1 cellular context compared by ENCODE assay signal in the genomic region with DNA sequence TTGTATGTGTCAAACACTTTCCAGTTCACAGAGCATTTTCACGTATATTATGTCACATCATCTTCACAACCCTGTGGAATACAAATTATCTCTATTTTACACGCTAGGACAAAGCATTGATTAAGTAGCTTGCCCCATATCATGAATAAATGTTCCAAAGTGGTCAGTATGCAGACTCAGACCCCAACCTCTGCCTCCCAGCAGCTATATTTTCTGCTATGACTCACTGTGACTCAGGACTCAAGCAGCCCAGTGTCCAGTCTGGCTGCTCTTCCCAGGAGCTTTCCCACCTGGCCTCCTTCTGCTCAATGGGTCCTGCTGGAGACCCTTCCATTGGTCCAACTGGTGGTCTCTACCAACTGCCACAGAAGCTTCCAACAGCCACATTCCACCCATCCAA.
TF ChIP-seq lines count a peak whose summit lies in the region.

No MANE protein-coding gene starts in this region.

TF ChIP-seq in SK-N-SH, 30 proteins besides CTCF, POLR2A, EP300 and RAD21 (continued from another document):
- TF ChIP-seq, protein P1, sequence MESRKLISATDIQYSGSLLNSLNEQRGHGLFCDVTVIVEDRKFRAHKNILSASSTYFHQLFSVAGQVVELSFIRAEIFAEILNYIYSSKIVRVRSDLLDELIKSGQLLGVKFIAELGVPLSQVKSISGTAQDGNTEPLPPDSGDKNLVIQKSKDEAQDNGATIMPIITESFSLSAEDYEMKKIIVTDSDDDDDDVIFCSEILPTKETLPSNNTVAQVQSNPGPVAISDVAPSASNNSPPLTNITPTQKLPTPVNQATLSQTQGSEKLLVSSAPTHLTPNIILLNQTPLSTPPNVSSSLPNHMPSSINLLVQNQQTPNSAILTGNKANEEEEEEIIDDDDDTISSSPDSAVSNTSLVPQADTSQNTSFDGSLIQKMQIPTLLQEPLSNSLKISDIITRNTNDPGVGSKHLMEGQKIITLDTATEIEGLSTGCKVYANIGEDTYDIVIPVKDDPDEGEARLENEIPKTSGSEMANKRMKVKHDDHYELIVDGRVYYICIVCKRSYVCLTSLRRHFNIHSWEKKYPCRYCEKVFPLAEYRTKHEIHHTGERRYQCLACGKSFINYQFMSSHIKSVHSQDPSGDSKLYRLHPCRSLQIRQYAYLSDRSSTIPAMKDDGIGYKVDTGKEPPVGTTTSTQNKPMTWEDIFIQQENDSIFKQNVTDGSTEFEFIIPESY (IDR thresholded peaks at IDR 0.05; ENCODE audit: borderline replicate concordance, low read depth), result no peak
- TF ChIP-seq USF2 (IDR thresholded peaks at IDR 0.05; ENCODE audit: borderline replicate concordance, low read depth, low read length), result no peak
- no peak for TF ChIP-seq FOXJ3 (CRISPR knock-in tag; IDR thresholded peaks at IDR 0.05)
- TF ChIP-seq RCOR1 (IDR thresholded peaks at IDR 0.05; ENCODE audit: low read length), result no peak
- no peak for TF ChIP-seq SIN3A (IDR thresholded peaks at IDR 0.05; ENCODE audit: borderline replicate concordance, low read depth, low read length)
- no peak for TF ChIP-seq CHD2 (IDR thresholded peaks at IDR 0.05; ENCODE audit: low read length, partially characterized antibody)
- TF ChIP-seq, protein P2, sequence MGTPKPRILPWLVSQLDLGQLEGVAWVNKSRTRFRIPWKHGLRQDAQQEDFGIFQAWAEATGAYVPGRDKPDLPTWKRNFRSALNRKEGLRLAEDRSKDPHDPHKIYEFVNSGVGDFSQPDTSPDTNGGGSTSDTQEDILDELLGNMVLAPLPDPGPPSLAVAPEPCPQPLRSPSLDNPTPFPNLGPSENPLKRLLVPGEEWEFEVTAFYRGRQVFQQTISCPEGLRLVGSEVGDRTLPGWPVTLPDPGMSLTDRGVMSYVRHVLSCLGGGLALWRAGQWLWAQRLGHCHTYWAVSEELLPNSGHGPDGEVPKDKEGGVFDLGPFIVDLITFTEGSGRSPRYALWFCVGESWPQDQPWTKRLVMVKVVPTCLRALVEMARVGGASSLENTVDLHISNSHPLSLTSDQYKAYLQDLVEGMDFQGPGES (IDR thresholded peaks at IDR 0.05; ENCODE audit: low read depth, low read length), result no peak
- no peak for TF ChIP-seq MAX (IDR thresholded peaks at IDR 0.05; ENCODE audit: low read depth)
- TF ChIP-seq NFIC (IDR thresholded peaks at IDR 0.05; ENCODE audit: borderline replicate concordance), result peak; percentile 26; the same call in 1 of the 2 replicates
- TF ChIP-seq REST (IDR thresholded peaks at IDR 0.05; ENCODE audit: low read depth, low read length), result no peak
TF ChIP-seq in SK-N-SH: peak in this region for 6.
